ENCODE assay signal across 1 cellular context in genomic region chr16:20901068-20901440, GRCh38.
TF ChIP-seq lines count a peak whose summit lies in the region.

No MANE protein-coding gene starts in this region.

TF ChIP-seq in HEK293, 187 proteins besides CTCF, POLR2A, EP300 and RAD21 (continued from another document):
- no peak for TF ChIP-seq ZNF704 (tag by site-specific recombination; IDR thresholded peaks at IDR 0.05)
- TF ChIP-seq GLIS2 (tag by site-specific recombination; IDR thresholded peaks at IDR 0.05), result peak; percentile 87; the same call in 1 of the 2 replicates
- TF ChIP-seq ZNF112 (tag by site-specific recombination; IDR thresholded peaks at IDR 0.05), result no peak
- peak; percentile 4 for TF ChIP-seq ZBTB26 (tag by site-specific recombination; optimal IDR thresholded peaks at IDR 0.05)
- TF ChIP-seq PRDM4 (tag by site-specific recombination; IDR thresholded peaks at IDR 0.05), result no peak
- no peak for TF ChIP-seq ZEB2 (tag by site-specific recombination; IDR thresholded peaks at IDR 0.05)
- no peak for TF ChIP-seq ZNF404 (tag by site-specific recombination; IDR thresholded peaks at IDR 0.05)
- no peak for TF ChIP-seq SP3 (tag by site-specific recombination; IDR thresholded peaks at IDR 0.05)
- no peak for TF ChIP-seq MEIS1 (CRISPR knock-in tag; IDR thresholded peaks at IDR 0.05; ENCODE audit: borderline replicate concordance)
- TF ChIP-seq MYNN (tag by site-specific recombination; IDR thresholded peaks at IDR 0.05; ENCODE audit: borderline replicate concordance), result 0 out of 2 replicates have a peak, but pooled peaks have one; percentile 45
- no peak for TF ChIP-seq ZNF148 (tag by site-specific recombination; IDR thresholded peaks at IDR 0.05; ENCODE audit: borderline replicate concordance)
- no peak for TF ChIP-seq ZNF510 (tag by site-specific recombination; IDR thresholded peaks at IDR 0.05; ENCODE audit: insufficient replicate concordance)
- no peak for TF ChIP-seq ZNF146 (tag by site-specific recombination; IDR thresholded peaks at IDR 0.05)
- TF ChIP-seq ZNF610 (tag by site-specific recombination; IDR thresholded peaks at IDR 0.05; ENCODE audit: borderline replicate concordance), result no peak
- peak; percentile 12; the same call in 1 of the 2 replicates for TF ChIP-seq PATZ1 (tag by site-specific recombination; IDR thresholded peaks at IDR 0.05)
